ENCODE assay signal across 25 cellular contexts in genomic region chr6:25024821-25025220, GRCh38.
A peak's percentile ranks its signal among the peaks of the same experiment; 100 is the strongest.
DNase-seq lines count a peak whose midpoint lies in the region; ATAC-seq and TF ChIP-seq lines count a peak whose summit lies in the region.
"Had no signal": no experiment of that assay in that cellular context is flagged by ENCODE, and none has a peak within 500 bp of the region (broad histone marks: within the 10 kb centered on the region; RNA-seq: fewer than 3 reads in every experiment).

No MANE protein-coding gene starts in this region.

- peak overlapping the region; percentile 90 for H3K27ac Mint-ChIP-seq in activated naive CD4-positive, alpha-beta T cell treated with anti-CD3 and anti-CD28 coated beads for 36 hours
- H3K27ac Mint-ChIP-seq in activated naive CD8-positive, alpha-beta T cell treated with anti-CD3 and anti-CD28 coated beads for 36 hours, result peak overlapping the region; percentile 12
- H3K27ac Mint-ChIP-seq in nephron progenitor cell, result peak overlapping the region; percentile 29
- H3K27ac Mint-ChIP-seq: CD8-positive, alpha-beta T cell; stimulated activated naive B cell treated with anti-CD40 and anti-IgM and Interleukin-4, amounts not matched to agents 10 μg/mL and 1 μg/mL and 100 μg/mL, for 72 hours had no signal

- H3K36me3 Mint-ChIP-seq in activated naive CD4-positive, alpha-beta T cell treated with anti-CD3 and anti-CD28 coated beads for 36 hours (ENCODE audit: low read depth), result peaks cover 6% of the 10 kb centered on the region
- H3K36me3 Mint-ChIP-seq in activated naive CD8-positive, alpha-beta T cell treated with anti-CD3 and anti-CD28 coated beads for 36 hours, result no peaks in the 10 kb centered on the region
- no peaks in the 10 kb centered on the region for H3K36me3 Mint-ChIP-seq in nephron progenitor cell (ENCODE audit: low read depth)
- H3K36me3 Mint-ChIP-seq: WTC11 had no signal

- H3K36me3 ChIP-seq in KMS-11 (ENCODE audit: insufficient read depth), result no peaks in the 10 kb centered on the region
- no peaks in the 10 kb centered on the region for H3K36me3 ChIP-seq in right lobe of liver
- no peaks in the 10 kb centered on the region for H3K36me3 ChIP-seq in right atrium auricular region

- no peaks in the 10 kb centered on the region for H3K27me3 Mint-ChIP-seq in activated naive CD4-positive, alpha-beta T cell treated with anti-CD3 and anti-CD28 coated beads for 36 hours (ENCODE audit: low read depth)
- no peaks in the 10 kb centered on the region for H3K27me3 Mint-ChIP-seq in activated naive CD8-positive, alpha-beta T cell treated with anti-CD3 and anti-CD28 coated beads for 36 hours
- H3K27me3 Mint-ChIP-seq in nephron progenitor cell (ENCODE audit: low read depth, poor library complexity), result peaks cover 7% of the 10 kb centered on the region
- H3K27me3 Mint-ChIP-seq: stimulated activated naive B cell treated with anti-CD40 and anti-IgM and Interleukin-4, amounts not matched to agents 10 μg/mL and 1 μg/mL and 100 μg/mL, for 72 hours had no signal

- H3K79me2 ChIP-seq in KMS-11 (ENCODE audit: insufficient read depth, low read depth), result no peaks in the 10 kb centered on the region

- no peaks in the 10 kb centered on the region for H3K9me3 ChIP-seq in right lobe of liver
- H3K9me3 ChIP-seq in right atrium auricular region, result no peaks in the 10 kb centered on the region
- H3K9me3 ChIP-seq: mucosa of descending colon, psoas muscle had no signal

- no peaks in the 10 kb centered on the region for H3K27me3 ChIP-seq in KMS-11 (ENCODE audit: insufficient read depth, low read depth)
- H3K27me3 ChIP-seq in right lobe of liver, result no peaks in the 10 kb centered on the region
- H3K27me3 ChIP-seq in right atrium auricular region, result no peaks in the 10 kb centered on the region
- H3K27me3 ChIP-seq: foreskin keratinocyte had no signal

- intact Hi-C loops in activated naive CD4-positive, alpha-beta T cell treated with anti-CD3 and anti-CD28 coated beads for 36 hours (cut with micrococcal nuclease), result no loop called here
- intact Hi-C loops in right lobe of liver (cut with DNase I), result no loop called here

- no peak for TF ChIP-seq CTCF in KMS-11 (conservative IDR thresholded peaks at IDR 0.05; ENCODE audit: low read depth, low read length)
- no peak for TF ChIP-seq CTCF in nephron progenitor cell (IDR thresholded peaks at IDR 0.05)
- no peak for TF ChIP-seq CTCF in right lobe of liver (IDR thresholded peaks at IDR 0.05)
- no peak for TF ChIP-seq CTCF in right atrium auricular region (IDR thresholded peaks at IDR 0.05)

- H3K4me1 ChIP-seq in KMS-11 (ENCODE audit: low read depth, poor library complexity, severe bottlenecking), result peaks cover 39% of the 10 kb centered on the region
- H3K4me1 ChIP-seq in right lobe of liver, result no peaks in the 10 kb centered on the region
- no peaks in the 10 kb centered on the region for H3K4me1 ChIP-seq in right atrium auricular region
- H3K4me1 ChIP-seq: psoas muscle had no signal

- WGBS in right lobe of liver (ENCODE audit: insufficient coverage, low coverage, low lambda C conversion rate, missing lambda C conversion rate), result 95% methylated on average over 3 of the region's 3 CpGs

- ATAC-seq in GM18517 (IDR thresholded peaks at IDR 0.05; ENCODE audit: unreplicated experiment), result no peak
- no peak for ATAC-seq in right lobe of liver
- ATAC-seq: CD8-positive, alpha-beta T cell; foreskin keratinocyte; GM12878; HCT116; left ventricle myocardium superior; mucosa of descending colon; psoas muscle; stimulated activated naive B cell treated with anti-CD40 and anti-IgM and Interleukin-4, amounts not matched to agents 10 μg/mL and 1 μg/mL and 100 μg/mL, for 72 hours; WTC11 had no signal

- H2AFZ ChIP-seq in KMS-11 (ENCODE audit: low read depth), result no peak overlapping the region

- no peak overlapping the region for H3K9ac ChIP-seq in KMS-11

- no peaks in the 10 kb centered on the region for H4K20me1 ChIP-seq in KMS-11 (ENCODE audit: insufficient read depth)

- TF ChIP-seq POLR2A in right lobe of liver (IDR thresholded peaks at IDR 0.05), result no peak

- H3K4me1 Mint-ChIP-seq in activated naive CD4-positive, alpha-beta T cell treated with anti-CD3 and anti-CD28 coated beads for 36 hours (ENCODE audit: low read depth), result peaks cover 56% of the 10 kb centered on the region
- peaks cover 46% of the 10 kb centered on the region for H3K4me1 Mint-ChIP-seq in activated naive CD8-positive, alpha-beta T cell treated with anti-CD3 and anti-CD28 coated beads for 36 hours
- peaks cover 21% of the 10 kb centered on the region for H3K4me1 Mint-ChIP-seq in nephron progenitor cell

- H3K4me3 ChIP-seq in KMS-11 (IDR thresholded peaks at IDR 0.05; ENCODE audit: insufficient read depth, low read depth, low read length), result no peak overlapping the region
- no peak overlapping the region for H3K4me3 ChIP-seq in right lobe of liver
- H3K4me3 ChIP-seq in right atrium auricular region, result no peak overlapping the region
- H3K4me3 ChIP-seq: GM12878, mucosa of descending colon, psoas muscle had no signal

- no peaks in the 10 kb centered on the region for H3K9me3 Mint-ChIP-seq in activated naive CD4-positive, alpha-beta T cell treated with anti-CD3 and anti-CD28 coated beads for 36 hours
- no peaks in the 10 kb centered on the region for H3K9me3 Mint-ChIP-seq in activated naive CD8-positive, alpha-beta T cell treated with anti-CD3 and anti-CD28 coated beads for 36 hours
- H3K9me3 Mint-ChIP-seq in nephron progenitor cell, result peaks cover 3% of the 10 kb centered on the region
- H3K9me3 Mint-ChIP-seq: CD8-positive, alpha-beta T cell; stimulated activated naive B cell treated with anti-CD40 and anti-IgM and Interleukin-4, amounts not matched to agents 10 μg/mL and 1 μg/mL and 100 μg/mL, for 72 hours; WTC11 had no signal

- H3K27ac ChIP-seq in KMS-11, result peak overlapping the region; percentile 85; the same call in 1 of the 2 replicates
- H3K27ac ChIP-seq in right lobe of liver, result no peak overlapping the region
- no peak overlapping the region for H3K27ac ChIP-seq in right atrium auricular region
- H3K27ac ChIP-seq: foreskin keratinocyte, psoas muscle had no signal

- no peak for DNase-seq in activated naive CD4-positive, alpha-beta T cell treated with anti-CD3 and anti-CD28 coated beads for 36 hours
- no peak for DNase-seq in activated naive CD4-positive, alpha-beta T cell (lab: John Stamatoyannopoulos, UW)
- DNase-seq in activated naive CD8-positive, alpha-beta T cell treated with anti-CD3 and anti-CD28 coated beads for 36 hours, result no peak
- DNase-seq in nephron progenitor cell (no peak), right lobe of liver (no peak), right atrium auricular region (ENCODE audit: low spot score) (no peak)
- DNase-seq: CD8-positive, alpha-beta T cell; DMS53; effector CD4-positive, alpha-beta T cell; hippocampal formation; left ventricle myocardium superior; mucosa of descending colon; NCI-H146; NCI-H2171; NCI-H526; psoas muscle; stimulated activated CD4-positive, alpha-beta T cell treated with anti-CD3 and anti-CD28 coated beads, Interleukin-2, amount 100 ng/mL, for 24 hours; stimulated activated naive B cell treated with anti-CD40 and anti-IgM and Interleukin-4, amounts not matched to agents 10 μg/mL and 1 μg/mL and 100 μg/mL, for 72 hours; T-helper 9 cell had no signal

- peak overlapping the region; percentile 65; the same call in 1 of the 2 replicates for H3K4me2 ChIP-seq in KMS-11

- CTCF ChIA-PET in activated naive CD4-positive, alpha-beta T cell treated with anti-CD3 and anti-CD28 coated beads for 36 hours (lab: Charles Lee), result interaction anchor here (0.6 to 6.8 kb wide), 9 partner anchors 12 to 482 kb away, joined by 3 to 110 read pairs (median 6); partner anchors contain the start of gene RIPOR2

- no peak overlapping the region for H3K4me3 Mint-ChIP-seq in activated naive CD4-positive, alpha-beta T cell treated with anti-CD3 and anti-CD28 coated beads for 36 hours
- H3K4me3 Mint-ChIP-seq in activated naive CD8-positive, alpha-beta T cell treated with anti-CD3 and anti-CD28 coated beads for 36 hours, result no peak overlapping the region
- no peak overlapping the region for H3K4me3 Mint-ChIP-seq in nephron progenitor cell
- H3K4me3 Mint-ChIP-seq: CD8-positive, alpha-beta T cell; stimulated activated naive B cell treated with anti-CD40 and anti-IgM and Interleukin-4, amounts not matched to agents 10 μg/mL and 1 μg/mL and 100 μg/mL, for 72 hours; WTC11 had no signal

Comparison
In these comparisons a context has a peak if more than half of its experiments do, and no peak if none do; other contexts are left out.
1. H3K27ac Mint-ChIP-seq: peak in every context shown above with its lines; median percentile 90 in activated naive CD4-positive, alpha-beta T cell treated with anti-CD3 and anti-CD28 coated beads for 36 hours; 29 in nephron progenitor cell; 12 in activated naive CD8-positive, alpha-beta T cell treated with anti-CD3 and anti-CD28 coated beads for 36 hours.